9 cellular contexts compared by ENCODE assay signal in the genomic region with DNA sequence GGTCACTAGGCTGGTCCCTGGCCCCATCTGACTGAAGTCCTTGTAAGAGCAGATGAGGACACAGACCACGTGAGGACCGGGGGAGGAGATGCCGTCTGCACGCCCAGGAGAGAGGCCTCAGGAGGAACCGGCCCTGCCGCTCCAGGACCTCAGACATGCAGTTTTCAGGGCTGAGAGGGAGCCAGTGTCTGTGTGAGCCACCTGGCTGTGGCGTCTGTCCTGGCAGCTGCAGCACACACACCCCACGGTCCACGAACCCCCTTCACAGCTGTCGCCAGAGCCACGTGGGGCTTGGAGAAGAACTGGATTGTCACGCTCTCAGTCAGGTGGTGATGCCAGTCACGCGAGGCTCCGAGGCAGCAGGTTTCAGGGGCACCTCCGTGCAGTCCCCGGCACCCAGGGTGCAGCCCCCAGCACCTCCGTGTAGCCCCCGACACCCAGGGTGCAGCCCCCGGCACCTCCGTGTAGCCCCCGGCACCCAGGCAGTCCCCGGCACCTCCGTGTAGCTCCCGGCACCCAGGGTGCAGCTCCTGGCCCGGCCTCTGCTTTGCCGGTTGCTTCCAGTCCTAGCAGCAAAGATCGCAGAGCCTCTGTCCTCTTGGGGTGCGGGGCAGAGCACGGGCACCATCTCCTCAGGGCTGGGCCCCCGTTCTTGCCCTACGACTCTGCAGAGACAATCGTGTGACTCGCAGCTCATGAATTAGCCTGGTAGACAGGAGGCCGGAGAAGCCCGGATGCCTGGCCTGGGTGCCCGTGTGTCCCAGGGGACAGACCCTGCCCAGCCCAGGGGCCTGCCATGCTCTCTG.
DNase-seq lines count a peak whose midpoint lies in the region; ATAC-seq lines count a peak whose summit lies in the region.
"Had no signal": no experiment of that assay in that cellular context is flagged by ENCODE, and none has a peak within 500 bp of the region (broad histone marks: within the 10 kb centered on the region; RNA-seq: fewer than 3 reads in every experiment).

No MANE protein-coding gene starts in this region.

- no peaks in the 10 kb centered on the region for H3K9me3 Mint-ChIP-seq in stimulated activated effector memory CD8-positive, alpha-beta T cell treated with anti-CD3 and anti-CD28 coated beads, Interleukin-12 subunit alpha, Interleukin-12 subunit beta, amount 100 ng/mL, for 72 hours

- H3K4me1 Mint-ChIP-seq in stimulated activated effector memory CD8-positive, alpha-beta T cell treated with anti-CD3 and anti-CD28 coated beads, Interleukin-12 subunit alpha, Interleukin-12 subunit beta, amount 100 ng/mL, for 72 hours: no peaks in the 10 kb centered on the region

- DNase-seq in DMS53 (lab: John Stamatoyannopoulos, UW): peak; percentile 82
- peak; percentile 47 for DNase-seq in MV-4-11 (lab: John Stamatoyannopoulos, UW)
- peak; percentile 54 for DNase-seq in amniotic epithelial cell (ENCODE audit: low read depth)
- peak; percentile 22 for DNase-seq in midbrain (lab: John Stamatoyannopoulos, UW)
- DNase-seq in stimulated activated CD4-positive, alpha-beta T cell treated with anti-CD3 and anti-CD28 coated beads, Interleukin-15, amount 100 ng/mL, for 24 hours: no peak
- no peak for DNase-seq in GDM1 (lab: John Stamatoyannopoulos, UW)
- no peak for DNase-seq in activated CD8-positive, alpha-beta memory T cell treated with anti-CD3 and anti-CD28 coated beads, Interleukin-2, amount 50 U/mL, for 4 hours
- no peak for DNase-seq in stimulated activated effector memory CD8-positive, alpha-beta T cell treated with anti-CD3 and anti-CD28 coated beads, Interleukin-12 subunit alpha, Interleukin-12 subunit beta, amount 100 ng/mL, for 72 hours (ENCODE audit: low spot score in 2 of 2)
- DNase-seq: occipital lobe had no signal

- H3K27ac Mint-ChIP-seq in stimulated activated effector memory CD8-positive, alpha-beta T cell treated with anti-CD3 and anti-CD28 coated beads, Interleukin-12 subunit alpha, Interleukin-12 subunit beta, amount 100 ng/mL, for 72 hours: no peak overlapping the region

- no peak for ATAC-seq in stimulated activated effector memory CD8-positive, alpha-beta T cell treated with anti-CD3 and anti-CD28 coated beads, Interleukin-12 subunit alpha, Interleukin-12 subunit beta, amount 100 ng/mL, for 72 hours

- H3K4me3 Mint-ChIP-seq in stimulated activated effector memory CD8-positive, alpha-beta T cell treated with anti-CD3 and anti-CD28 coated beads, Interleukin-12 subunit alpha, Interleukin-12 subunit beta, amount 100 ng/mL, for 72 hours: no peak overlapping the region

- no peaks in the 10 kb centered on the region for H3K36me3 Mint-ChIP-seq in stimulated activated effector memory CD8-positive, alpha-beta T cell treated with anti-CD3 and anti-CD28 coated beads, Interleukin-12 subunit alpha, Interleukin-12 subunit beta, amount 100 ng/mL, for 72 hours

Comparison
In these comparisons a context has a peak if more than half of its experiments do, and no peak if none do; other contexts are left out.
1. DNase-seq: peak in DMS53 (single experiment), MV-4-11 (single experiment), amniotic epithelial cell (single experiment) and midbrain (single experiment); none in stimulated activated CD4-positive, alpha-beta T cell treated with anti-CD3 and anti-CD28 coated beads, Interleukin-15, amount 100 ng/mL, for 24 hours (single experiment), GDM1 (single experiment), activated CD8-positive, alpha-beta memory T cell treated with anti-CD3 and anti-CD28 coated beads, Interleukin-2, amount 50 U/mL, for 4 hours (single experiment) and stimulated activated effector memory CD8-positive, alpha-beta T cell treated with anti-CD3 and anti-CD28 coated beads, Interleukin-12 subunit alpha, Interleukin-12 subunit beta, amount 100 ng/mL, for 72 hours (0 of 2).